Comparison of ENCODE assay signal across 11 cellular contexts in the genomic region with DNA sequence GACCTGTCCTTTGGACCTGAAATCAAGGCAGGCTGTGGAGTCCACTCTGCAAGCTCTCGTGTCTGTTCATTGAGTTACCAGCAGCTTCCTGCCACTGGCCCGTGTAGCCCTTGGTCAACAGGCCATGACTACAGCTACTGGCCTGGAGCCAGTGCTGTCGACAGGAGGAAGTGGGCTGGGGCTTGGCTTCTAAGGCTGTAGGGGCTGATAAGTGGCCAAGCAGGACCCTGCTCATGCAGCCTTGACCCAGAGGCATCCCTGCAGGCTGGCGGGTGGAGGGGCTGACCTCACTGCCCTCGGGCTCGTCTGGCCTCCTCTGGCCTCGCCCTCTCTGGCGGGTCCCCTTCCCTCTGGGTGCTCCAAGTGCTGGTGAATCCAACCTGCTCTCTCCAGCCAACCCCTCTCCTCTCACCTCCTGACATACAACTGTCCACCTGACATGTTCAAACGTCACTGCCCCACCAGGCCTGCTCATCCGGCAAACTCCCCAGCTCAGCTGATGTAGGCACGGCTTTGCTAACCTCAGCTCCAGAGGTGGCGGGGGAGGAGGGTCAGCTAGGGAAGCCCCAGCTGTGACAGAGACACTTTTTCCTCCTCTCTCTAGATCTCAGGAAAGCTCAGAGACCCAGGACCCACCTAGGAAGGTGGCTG.
A peak's percentile ranks its signal among the peaks of the same experiment; 100 is the strongest.
DNase-seq lines count a peak whose midpoint lies in the region; ATAC-seq and TF ChIP-seq lines count a peak whose summit lies in the region.
"Had no signal": no experiment of that assay in that cellular context is flagged by ENCODE, and none has a peak within 500 bp of the region (broad histone marks: within the 10 kb centered on the region; RNA-seq: fewer than 3 reads in every experiment).

No MANE protein-coding gene starts in this region.

- H3K4me1 ChIP-seq in psoas muscle: peaks cover 5% of the 10 kb centered on the region
- no peaks in the 10 kb centered on the region for H3K4me1 ChIP-seq in effector memory CD4-positive, alpha-beta T cell (ENCODE audit: control insufficient read depth, insufficient read depth, low read length, poor library complexity, severe bottlenecking)

- no peaks in the 10 kb centered on the region for H3K27me3 ChIP-seq in psoas muscle (ENCODE audit: insufficient read depth in 3 of 3, low read length in 2 of 3)
- H3K27me3 ChIP-seq in effector memory CD4-positive, alpha-beta T cell (replicated peaks; ENCODE audit: control insufficient read depth, insufficient read depth, low read length, poor library complexity, severe bottlenecking): no peaks in the 10 kb centered on the region
- H3K27me3 ChIP-seq: body of pancreas had no signal

- no peak for TF ChIP-seq CTCF in psoas muscle (IDR thresholded peaks at IDR 0.05)

- intact Hi-C loops in cardiac septum (cut with DNase I) (no loop called here), psoas muscle (cut with DNase I) (no loop called here)

- WGBS in psoas muscle, 3 donors: 52 to 62% (median 59%) methylated on average over 12 of the region's 12 CpGs

- H3K27ac ChIP-seq in psoas muscle: peak overlapping the region; percentile 56
- no peak overlapping the region for H3K27ac ChIP-seq in effector memory CD4-positive, alpha-beta T cell (ENCODE audit: insufficient read depth, low read length, poor library complexity, severe bottlenecking)
- H3K27ac ChIP-seq: body of pancreas had no signal

- no peaks in the 10 kb centered on the region for H3K36me3 ChIP-seq in psoas muscle (ENCODE audit: insufficient read depth in 1 of 2, low read depth in 1 of 2)
- no peaks in the 10 kb centered on the region for H3K36me3 ChIP-seq in effector memory CD4-positive, alpha-beta T cell (ENCODE audit: control insufficient read depth, insufficient read depth, low read length)

- H3K4me3 ChIP-seq in psoas muscle: no peak overlapping the region
- H3K4me3 ChIP-seq in effector memory CD4-positive, alpha-beta T cell (ENCODE audit: insufficient read depth, low read depth, low read length, poor library complexity, severe bottlenecking): no peak overlapping the region
- H3K4me3 ChIP-seq: body of pancreas had no signal

- H3K9me3 ChIP-seq in psoas muscle: no peaks in the 10 kb centered on the region
- no peaks in the 10 kb centered on the region for H3K9me3 ChIP-seq in effector memory CD4-positive, alpha-beta T cell (ENCODE audit: control insufficient read depth, low read length)
- H3K9me3 ChIP-seq: body of pancreas had no signal

- peak; percentile 85 for DNase-seq in EL
- DNase-seq in SKM-1 (lab: John Stamatoyannopoulos, UW; ENCODE audit: unreplicated experiment): peak; percentile 30
- DNase-seq in cardiac septum (ENCODE audit: low spot score): peak; percentile 83
- peak; percentile 77 to 83 for DNase-seq in psoas muscle
- DNase-seq in activated CD4-positive, alpha-beta T cell treated with anti-CD3 and anti-CD28 coated beads for 1 hour: no peak
- no peak for DNase-seq in stimulated activated CD4-positive, alpha-beta T cell treated with anti-CD3 and anti-CD28 coated beads, Interleukin-4, amount 100 ng/mL, for 4 hours
- no peak for DNase-seq in effector memory CD4-positive, alpha-beta T cell
- DNase-seq in germinal center (ENCODE audit: low spot score): no peak
- DNase-seq: NCI-H1436, T-helper 9 cell had no signal

- peak; percentile 19 to 53 (median 46) for ATAC-seq in psoas muscle
- ATAC-seq: body of pancreas had no signal

Comparison
In these comparisons a context has a peak if more than half of its experiments do, and no peak if none do; other contexts are left out.
1. DNase-seq: peak in EL (single experiment), SKM-1 (single experiment), cardiac septum (single experiment) and psoas muscle (2 of 2); none in activated CD4-positive, alpha-beta T cell treated with anti-CD3 and anti-CD28 coated beads for 1 hour (single experiment), stimulated activated CD4-positive, alpha-beta T cell treated with anti-CD3 and anti-CD28 coated beads, Interleukin-4, amount 100 ng/mL, for 4 hours (0 of 2), effector memory CD4-positive, alpha-beta T cell (0 of 3) and germinal center (single experiment).